ENCODE assay signal across 7 cellular contexts in genomic region chrX:22081475-22082092, GRCh38. TPM values are rescaled to one million over a fixed set of nuclear protein-coding genes. Genes with fewer than 3 reads are reported as not detected.
A peak's percentile ranks its signal among the peaks of the same experiment; 100 is the strongest.
DNase-seq lines count a peak whose midpoint lies in the region; ATAC-seq and TF ChIP-seq lines count a peak whose summit lies in the region.

No MANE protein-coding gene starts in this region.

- H3K4me1 ChIP-seq in PC-9 (replicated peaks; ENCODE audit: insufficient read depth) = no peaks in the 10 kb centered on the region

- DNase-seq in GM13976 (ENCODE audit: low spot score) (no peak), PC-9 (peak in 1 of 2 experiments; percentile 13), left cardiac atrium (peak; percentile 34), NCI-H2171 (lab: John Stamatoyannopoulos, UW) (no peak)
- DNase-seq in activated T-helper 1 cell treated with anti-CD3 and anti-CD28 coated beads, Interleukin-2, amount 50 U/mL, for 16 hours (ENCODE audit: low read depth in 1 of 2, low spot score in 1 of 2) = peak; percentile 5 to 13
- DNase-seq in stimulated activated CD4-positive, alpha-beta T cell treated with anti-CD3 and anti-CD28 coated beads, Interleukin-2, amount 100 ng/mL, for 24 hours = peak; percentile 63 to 65

- BruUV-seq in PC-9 (replicated peaks; lab: Mats Ljungman, UMichigan) = no TSS peak

- H3K4me3 ChIP-seq in PC-9 = no peak overlapping the region

- CTCF ChIA-PET in PC-9 (lab: Charles Lee) = interaction anchor here (1.2 kb wide), 1 partner anchor 55 kb away, joined by 6 read pairs; no protein-coding TSS in a partner anchor

- H3K9me3 ChIP-seq in PC-9 (ENCODE audit: insufficient read depth, low read depth) = no peaks in the 10 kb centered on the region

- no peaks in the 10 kb centered on the region for H3F3A ChIP-seq in PC-9 (ENCODE audit: insufficient read depth, low read depth)

- no peaks in the 10 kb centered on the region for H3K79me2 ChIP-seq in PC-9 (ENCODE audit: low read depth)

- H3K27ac ChIP-seq in PC-9 = no peak overlapping the region

- TF ChIP-seq CTCF in GM13976 (IDR thresholded peaks at IDR 0.05; ENCODE audit: borderline replicate concordance, control extremely low read depth, extremely low read depth, insufficient read depth, missing control alignments) = peak; percentile 24
- TF ChIP-seq CTCF in PC-9 (conservative IDR thresholded peaks at IDR 0.05) = peak; percentile 63

- no peaks in the 10 kb centered on the region for H4K20me1 ChIP-seq in PC-9 (ENCODE audit: insufficient read depth)

- H3K4me2 ChIP-seq in PC-9 = no peak overlapping the region

- H2AFZ ChIP-seq in PC-9 = no peak overlapping the region

- H3K9me2 ChIP-seq in PC-9 (ENCODE audit: insufficient read depth) = no peaks in the 10 kb centered on the region

- no peaks in the 10 kb centered on the region for H3K27me3 ChIP-seq in PC-9 (ENCODE audit: insufficient read depth, low read depth)

- in situ Hi-C loops in GM13976 (cut with MboI; ENCODE audit: low sequenced_read_pairs, unreplicated experiment) = no loop called here

- H3K36me3 ChIP-seq in PC-9 (ENCODE audit: low read depth) = no peaks in the 10 kb centered on the region

- POLR2A ChIA-PET in PC-9 (lab: Charles Lee; ENCODE audit: unreplicated experiment) = no interaction called here

- intact Hi-C loops in PC-9 (cut with micrococcal nuclease; ENCODE audit: unreplicated experiment) (no loop called here), left cardiac atrium (cut with DNase I) (loop anchor here in 1 of 2 donors (5.0 kb wide), 1 partner anchor 111 kb away; no protein-coding TSS in a partner anchor)

- peak; percentile 78 for ATAC-seq in HG02885 (IDR thresholded peaks at IDR 0.05; ENCODE audit: poor library complexity, unreplicated experiment)
- no peak for ATAC-seq in left cardiac atrium

RNA-seq across cellular contexts. Expression of gene PHEX, which starts 49.5 kb away (rescaled TPM):
- total RNA-seq in PC-9 (2021) = 2.1 and 3.5 TPM in 2 replicates
- total RNA-seq in left cardiac atrium = under 1 TPM in 1 of 2 donors, not detected in 1; 0.29 TPM

Comparison
In these comparisons a context has a peak if more than half of its experiments do, and no peak if none do; other contexts are left out.
1. DNase-seq: peak in activated T-helper 1 cell treated with anti-CD3 and anti-CD28 coated beads, Interleukin-2, amount 50 U/mL, for 16 hours (2 of 2), left cardiac atrium (single experiment) and stimulated activated CD4-positive, alpha-beta T cell treated with anti-CD3 and anti-CD28 coated beads, Interleukin-2, amount 100 ng/mL, for 24 hours (2 of 2); none in GM13976 (single experiment) and NCI-H2171 (single experiment).